Comparison of ENCODE assay signal across 1 cellular context in genomic region chr13:49371943-49372636, GRCh38.
TF ChIP-seq lines count a peak whose summit lies in the region.

No MANE protein-coding gene starts in this region.

TF ChIP-seq in SK-N-SH treated with all-trans-retinoic acid at 6 μM for 48 hours, 23 proteins besides CTCF, POLR2A, EP300 and RAD21 (continued from another document):
- TF ChIP-seq POU6F1 (CRISPR knock-in tag; IDR thresholded peaks at IDR 0.05; ENCODE audit: borderline replicate concordance, low read depth) = no peak
TF ChIP-seq in SK-N-SH treated with all-trans-retinoic acid at 6 μM for 48 hours: peak in this region for 0.
